1 cellular context compared by ENCODE assay signal in the genomic region with DNA sequence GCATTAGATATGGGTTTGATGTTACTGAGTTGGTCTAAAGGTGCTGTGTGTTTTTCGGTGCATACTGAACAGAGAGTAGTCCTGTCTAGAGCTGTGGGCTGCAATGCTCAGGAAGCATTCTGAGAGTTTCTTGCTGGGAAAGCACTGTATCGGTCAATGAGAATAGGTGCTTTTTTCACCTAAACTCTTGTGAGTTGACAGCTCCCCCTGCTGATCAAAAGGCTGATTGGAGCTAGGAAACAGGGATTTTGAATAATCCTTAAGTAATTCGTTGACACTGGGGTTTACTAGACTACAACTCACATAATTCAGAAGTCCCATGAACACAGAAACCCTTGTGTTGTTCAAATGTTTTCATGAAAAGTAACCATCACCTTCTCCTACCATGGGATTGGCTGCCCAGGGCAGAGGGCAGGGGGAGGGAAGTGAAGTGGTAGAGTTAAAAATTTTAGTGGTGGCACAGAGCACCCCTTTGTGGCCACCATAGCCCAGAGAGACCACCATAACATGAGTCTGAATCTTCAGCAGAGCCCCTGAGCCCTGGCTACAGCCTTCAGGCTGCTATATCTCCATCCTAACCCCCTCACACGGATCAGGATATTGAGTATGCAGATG.
TF ChIP-seq lines count a peak whose summit lies in the region.

No MANE protein-coding gene starts in this region.

TF ChIP-seq in WTC11, 78 proteins besides CTCF, POLR2A, EP300 and RAD21 (continued from another document):
- TF ChIP-seq SP1 (CRISPR knock-in tag; conservative IDR thresholded peaks at IDR 0.05) (no peak), CBFB (CRISPR knock-in tag; IDR thresholded peaks at IDR 0.05; ENCODE audit: low read depth) (no peak), RORB (CRISPR knock-in tag; IDR thresholded peaks at IDR 0.05) (no peak), GABPB1 (CRISPR knock-in tag; IDR thresholded peaks at IDR 0.05) (no peak), ZNF317 (CRISPR knock-in tag; IDR thresholded peaks at IDR 0.05; ENCODE audit: borderline replicate concordance, low read depth) (no peak)
- TF ChIP-seq, protein P1, sequence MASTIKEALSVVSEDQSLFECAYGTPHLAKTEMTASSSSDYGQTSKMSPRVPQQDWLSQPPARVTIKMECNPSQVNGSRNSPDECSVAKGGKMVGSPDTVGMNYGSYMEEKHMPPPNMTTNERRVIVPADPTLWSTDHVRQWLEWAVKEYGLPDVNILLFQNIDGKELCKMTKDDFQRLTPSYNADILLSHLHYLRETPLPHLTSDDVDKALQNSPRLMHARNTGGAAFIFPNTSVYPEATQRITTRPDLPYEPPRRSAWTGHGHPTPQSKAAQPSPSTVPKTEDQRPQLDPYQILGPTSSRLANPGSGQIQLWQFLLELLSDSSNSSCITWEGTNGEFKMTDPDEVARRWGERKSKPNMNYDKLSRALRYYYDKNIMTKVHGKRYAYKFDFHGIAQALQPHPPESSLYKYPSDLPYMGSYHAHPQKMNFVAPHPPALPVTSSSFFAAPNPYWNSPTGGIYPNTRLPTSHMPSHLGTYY (CRISPR knock-in tag; IDR thresholded peaks at IDR 0.05): no peak
